ENCODE assay signal across 24 cellular contexts in the genomic region with DNA sequence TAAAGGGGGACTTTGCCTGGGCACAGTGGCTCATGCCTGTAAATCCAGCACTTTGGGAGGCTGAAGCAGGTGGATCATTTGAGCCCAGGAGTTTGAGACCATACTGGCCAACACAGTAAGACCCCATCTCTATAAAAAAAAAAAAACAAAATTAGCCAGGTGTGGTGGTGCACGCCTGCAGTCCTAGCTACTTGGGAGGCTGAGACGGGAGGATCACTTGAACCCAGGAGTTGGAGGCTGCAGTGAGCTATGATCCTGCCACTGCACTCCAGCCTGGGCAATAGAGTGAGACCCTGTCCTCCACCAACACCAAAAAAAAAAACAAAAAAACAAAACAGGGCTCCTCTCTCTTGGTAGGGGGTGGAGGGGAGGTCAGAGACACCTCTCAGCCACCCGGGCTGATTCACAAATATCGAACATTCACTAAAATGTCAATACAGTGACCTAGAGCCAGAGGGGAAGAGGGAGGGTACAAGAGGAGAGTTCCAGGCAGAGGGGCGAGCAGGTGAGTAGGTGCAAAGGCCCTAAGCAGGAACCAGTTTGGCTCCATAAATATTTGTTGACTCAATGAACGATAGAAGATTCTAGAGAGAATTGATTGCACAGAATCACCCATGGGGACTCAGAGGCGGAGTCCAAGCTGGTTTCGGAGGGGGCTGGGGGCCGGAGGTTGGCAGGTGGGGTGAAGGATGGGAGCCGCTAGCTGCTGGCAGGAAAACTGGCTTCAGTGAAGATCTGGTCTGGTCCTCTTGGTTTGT. TPM values are rescaled to one million over a fixed set of nuclear protein-coding genes. Genes with fewer than 3 reads are reported as not detected.
"Had no signal": no experiment of that assay in that cellular context is flagged by ENCODE, and none has a peak within 500 bp of the region (broad histone marks: within the 10 kb centered on the region; RNA-seq: fewer than 3 reads in every experiment).

No MANE protein-coding gene starts in this region.

- H3K36me3 Mint-ChIP-seq: activated naive CD4-positive, alpha-beta T cell treated with anti-CD3 and anti-CD28 coated beads, Interleukin-2, amount 50 U/mL, for 72 hours had no signal

- ATAC-seq: sciatic nerve had no signal

- DNase-seq: activated CD4-positive, alpha-beta T cell treated with anti-CD3 and anti-CD28 coated beads for 1 hour; activated T-cell treated with anti-CD3 and anti-CD28 coated beads, Interleukin-2, amount 50 U/mL, for 4 hours; effector CD4-positive, alpha-beta T cell; esophagus squamous epithelium; foreskin melanocyte; left ventricle myocardium inferior; stimulated activated CD4-positive, alpha-beta T cell treated with anti-CD3 and anti-CD28 coated beads, Interleukin-12 subunit alpha, Interleukin-12 subunit beta, amount 100 ng/mL, for 4 hours; trophoblast cell had no signal

- H3K4me3 Mint-ChIP-seq: activated CD8-positive, alpha-beta T cell treated with anti-CD3 and anti-CD28 coated beads for 36 hours; activated T-cell treated with anti-CD3 and anti-CD28 coated beads, Interleukin-2, amount 50 U/mL, for 4 hours; nephron; stimulated activated naive CD8-positive, alpha-beta T cell treated with anti-CD3 and anti-CD28 coated beads, Interleukin-15, Interleukin-2, amounts not matched to agents 100 ng/mL and 50 ng/mL, for 24 hours had no signal

- H3K27ac Mint-ChIP-seq: activated CD8-positive, alpha-beta T cell treated with anti-CD3 and anti-CD28 coated beads for 36 hours; activated T-helper 2 cell treated with anti-CD3 and anti-CD28 coated beads, Interferon-gamma antibody, Interleukin-2, Interleukin-4, amounts not matched to agents 10 μg/mL and 5 μg/mL and 100 μg/mL, durations not matched to agents 14 hours and 24 hours and 36 hours; nephron; stimulated activated naive CD8-positive, alpha-beta T cell treated with anti-CD3 and anti-CD28 coated beads, Interleukin-15, Interleukin-2, amounts not matched to agents 100 ng/mL and 50 ng/mL, for 24 hours had no signal

- H3K9me3 ChIP-seq: esophagus squamous epithelium, left ventricle myocardium inferior, thoracic aorta had no signal

- H3K9me3 Mint-ChIP-seq: activated CD8-positive, alpha-beta T cell treated with anti-CD3 and anti-CD28 coated beads for 36 hours; activated naive CD4-positive, alpha-beta T cell treated with anti-CD3 and anti-CD28 coated beads, Interleukin-2, amount 50 U/mL, for 72 hours; activated T-cell treated with anti-CD3 and anti-CD28 coated beads, Interleukin-2, amount 50 U/mL, for 4 hours; activated T-helper 2 cell treated with anti-CD3 and anti-CD28 coated beads, Interferon-gamma antibody, Interleukin-2, Interleukin-4, amounts not matched to agents 10 μg/mL and 5 μg/mL and 100 μg/mL, durations not matched to agents 14 hours and 24 hours and 36 hours; nephron; stimulated activated naive CD8-positive, alpha-beta T cell treated with anti-CD3 and anti-CD28 coated beads, Interleukin-15, Interleukin-2, amounts not matched to agents 100 ng/mL and 50 ng/mL, for 24 hours had no signal

- H3K27ac ChIP-seq: esophagus squamous epithelium, left ventricle myocardium inferior, skin epidermis, thoracic aorta had no signal

- H3K36me3 ChIP-seq: esophagus squamous epithelium, left ventricle myocardium inferior, thoracic aorta had no signal

- H3K4me3 ChIP-seq: esophagus squamous epithelium, left ventricle myocardium inferior, skin epidermis, thoracic aorta had no signal

- H3K4me1 Mint-ChIP-seq: nephron had no signal

- H3K4me1 ChIP-seq: esophagus squamous epithelium, left ventricle myocardium inferior had no signal

RNA-seq across cellular contexts. Expression of gene CREB3L3, which starts 1.0 kb away (rescaled TPM):
- total RNA-seq: activated CD8-positive, alpha-beta T cell treated with anti-CD3 and anti-CD28 coated beads for 36 hours; bronchial epithelial cell; dermis blood vessel endothelial cell; esophagus squamous epithelium; glomerular endothelial cell; left ventricle myocardium inferior; lung microvascular endothelial cell; osteocyte; posterior vena cava; renal cortical epithelial cell; sciatic nerve; subcutaneous adipose tissue; thoracic aorta had no signal
